19 cellular contexts compared by ENCODE assay signal in genomic region chr14:95478818-95479217, GRCh38. TPM values are rescaled to one million over a fixed set of nuclear protein-coding genes. Genes with fewer than 3 reads are reported as not detected.
DNase-seq lines count a peak whose midpoint lies in the region; ATAC-seq and TF ChIP-seq lines count a peak whose summit lies in the region.
"Had no signal": no experiment of that assay in that cellular context is flagged by ENCODE, and none has a peak within 500 bp of the region (broad histone marks: within the 10 kb centered on the region; RNA-seq: fewer than 3 reads in every experiment).

No MANE protein-coding gene starts in this region.

- H3K36me3 ChIP-seq in CD4-positive, alpha-beta memory T cell (ENCODE audit: insufficient read depth, low read length), result peaks cover 22% of the 10 kb centered on the region

- intact Hi-C loops in CD4-positive, alpha-beta memory T cell (cut with micrococcal nuclease), result no loop called here

- POLR2A ChIA-PET in CD4-positive, alpha-beta memory T cell (lab: Charles Lee; ENCODE audit: partially characterized antibody), result interaction anchor here (1.6 to 4.0 kb wide), 6 partner anchors 10 to 44 kb away, joined by 4 to 19 read pairs (median 8); partner anchors contain the start of gene SYNE3

- ATAC-seq in activated T-cell treated with anti-CD3 and anti-CD28 coated beads, Interleukin-2, amount 50 U/mL, for 72 hours (replicated peaks in 1 of 2), result no peak
- ATAC-seq in effector memory CD8-positive, alpha-beta T cell (replicated peaks), result no peak
- ATAC-seq in GM21390 (IDR thresholded peaks at IDR 0.05; ENCODE audit: unreplicated experiment), result no peak

- no peak for DNase-seq in activated T-cell treated with anti-CD3 and anti-CD28 coated beads, Interleukin-2, amount 50 U/mL, for 72 hours
- DNase-seq in activated T-cell treated with anti-CD3 and anti-CD28 coated beads for 4 hours, result no peak
- no peak for DNase-seq in CD4-positive, alpha-beta memory T cell
- DNase-seq in effector memory CD8-positive, alpha-beta T cell, result no peak
- DNase-seq in osteocyte (ENCODE audit: extremely low spot score, unreplicated experiment), result no peak
- no peak for DNase-seq in NCI-H1105 (lab: John Stamatoyannopoulos, UW)
- no peak for DNase-seq in NCI-H510A treated with DMSO at 0.1 percent for 48 hours (lab: John Stamatoyannopoulos, UW)
- DNase-seq: DMS53; H7; IMR-90; Kasumi-1; MM.1S; NCI-H1105 treated with DMSO at 0.1 percent for 48 hours; NCI-H1694 treated with DMSO at 0.1 percent for 48 hours; NK-92 treated with Interleukin-12 subunit alpha and Interleukin-12 subunit beta, amount 100 ng/mL, for 24 hours; SHP77 treated with DMSO at 0.1 percent for 48 hours had no signal

- peaks cover 8 to 10% of the 10 kb centered on the region in 2 donors for H3K36me3 Mint-ChIP-seq in activated T-cell treated with anti-CD3 and anti-CD28 coated beads, Interleukin-2, amount 50 U/mL, for 72 hours (ENCODE audit: insufficient read depth in 2 of 2)
- H3K36me3 Mint-ChIP-seq in CD4-positive, alpha-beta memory T cell, result peaks cover 28 to 30% of the 10 kb centered on the region in 2 donors
- peaks cover 18% of the 10 kb centered on the region for H3K36me3 Mint-ChIP-seq in effector memory CD8-positive, alpha-beta T cell (ENCODE audit: insufficient read depth)
- peaks cover 16% of the 10 kb centered on the region for H3K36me3 Mint-ChIP-seq in osteocyte (ENCODE audit: unreplicated experiment)

- H3K4me1 Mint-ChIP-seq in activated T-cell treated with anti-CD3 and anti-CD28 coated beads, Interleukin-2, amount 50 U/mL, for 72 hours (ENCODE audit: low read depth), result peaks cover 44% of the 10 kb centered on the region
- peaks cover 30 to 68% (median 44%) of the 10 kb centered on the region in 4 donors for H3K4me1 Mint-ChIP-seq in CD4-positive, alpha-beta memory T cell
- H3K4me1 Mint-ChIP-seq in effector memory CD8-positive, alpha-beta T cell (ENCODE audit: low read depth in 2 of 2), result peaks cover 28 to 52% of the 10 kb centered on the region in 2 donors
- H3K4me1 Mint-ChIP-seq in osteocyte (ENCODE audit: unreplicated experiment), result peaks cover 74% of the 10 kb centered on the region

- no peak for TF ChIP-seq CTCF in osteocyte (IDR thresholded peaks at IDR 0.05)

- H3K9me3 Mint-ChIP-seq in activated T-cell treated with anti-CD3 and anti-CD28 coated beads, Interleukin-2, amount 50 U/mL, for 72 hours, result no peaks in the 10 kb centered on the region
- no peaks in the 10 kb centered on the region for H3K9me3 Mint-ChIP-seq in CD4-positive, alpha-beta memory T cell
- no peaks in the 10 kb centered on the region for H3K9me3 Mint-ChIP-seq in effector memory CD8-positive, alpha-beta T cell
- H3K9me3 Mint-ChIP-seq in osteocyte (ENCODE audit: unreplicated experiment), result no peaks in the 10 kb centered on the region

- no peaks in the 10 kb centered on the region for H3K9me3 ChIP-seq in CD4-positive, alpha-beta memory T cell (ENCODE audit: control insufficient read depth in 1 of 2, low read length in 2 of 2)

- no peak overlapping the region for H3K4me3 ChIP-seq in CD4-positive, alpha-beta memory T cell (ENCODE audit: low read length in 2 of 2)

- CTCF ChIA-PET in CD4-positive, alpha-beta memory T cell (lab: Charles Lee; ENCODE audit: partially characterized antibody), result interaction anchor here (1.0 to 5.0 kb wide), 5 partner anchors 11 to 49 kb away, joined by 3 to 30 read pairs (median 5); partner anchors contain the start of gene SYNE3

- peak overlapping the region; percentile 11 for H3K27ac ChIP-seq in CD4-positive, alpha-beta memory T cell (ENCODE audit: low read depth, low read length)
- H3K27ac ChIP-seq: C4-2B had no signal

- H3K27me3 ChIP-seq in CD4-positive, alpha-beta memory T cell (ENCODE audit: insufficient read depth, low read length), result no peaks in the 10 kb centered on the region

- no peak overlapping the region for H3K4me3 Mint-ChIP-seq in activated T-cell treated with anti-CD3 and anti-CD28 coated beads, Interleukin-2, amount 50 U/mL, for 72 hours
- no peak overlapping the region for H3K4me3 Mint-ChIP-seq in CD4-positive, alpha-beta memory T cell
- no peak overlapping the region for H3K4me3 Mint-ChIP-seq in effector memory CD8-positive, alpha-beta T cell
- H3K4me3 Mint-ChIP-seq in osteocyte (ENCODE audit: unreplicated experiment), result no peak overlapping the region

- peaks cover 47% of the 10 kb centered on the region for H3K4me1 ChIP-seq in CD4-positive, alpha-beta memory T cell (ENCODE audit: insufficient read depth, low read length)

- no peaks in the 10 kb centered on the region for H3K27me3 Mint-ChIP-seq in activated T-cell treated with anti-CD3 and anti-CD28 coated beads, Interleukin-2, amount 50 U/mL, for 72 hours (ENCODE audit: low read depth)
- H3K27me3 Mint-ChIP-seq in CD4-positive, alpha-beta memory T cell, result no peaks in the 10 kb centered on the region
- no peaks in the 10 kb centered on the region for H3K27me3 Mint-ChIP-seq in effector memory CD8-positive, alpha-beta T cell
- no peaks in the 10 kb centered on the region for H3K27me3 Mint-ChIP-seq in osteocyte (ENCODE audit: unreplicated experiment)

- peak overlapping the region; percentile 55 for H3K27ac Mint-ChIP-seq in activated T-cell treated with anti-CD3 and anti-CD28 coated beads, Interleukin-2, amount 50 U/mL, for 72 hours
- H3K27ac Mint-ChIP-seq in CD4-positive, alpha-beta memory T cell, result peak overlapping the region in 4 of 7 donors; percentile 13 to 86 (median 62)
- peak overlapping the region; percentile 90 to 99 for H3K27ac Mint-ChIP-seq in effector memory CD8-positive, alpha-beta T cell
- H3K27ac Mint-ChIP-seq in osteocyte (ENCODE audit: unreplicated experiment), result peak overlapping the region; percentile 91

RNA-seq across cellular contexts. Expression of gene SYNE3, which starts 37.6 kb away (rescaled TPM):
- 10 to 100 TPM; 59.9 to 66.2 TPM for total RNA-seq in activated T-cell treated with anti-CD3 and anti-CD28 coated beads, Interleukin-2, amount 50 U/mL, for 72 hours
- 10 to 100 TPM; 47.7 to 52.2 TPM for total RNA-seq in CD4-positive, alpha-beta memory T cell
- 1 to 10 TPM; 4.3 to 9.0 TPM for polyA plus RNA-seq in CD4-positive, alpha-beta memory T cell
- 105 and 114 TPM in 2 replicates for total RNA-seq in osteocyte
- total RNA-seq: HT-29 had no signal

RNA-seq across cellular contexts. Expression of gene GLRX5, which starts 56.0 kb away (rescaled TPM):
- total RNA-seq in activated T-cell treated with anti-CD3 and anti-CD28 coated beads, Interleukin-2, amount 50 U/mL, for 72 hours, result 10 to 100 TPM; 23.1 to 26.3 TPM
- 10 to 100 TPM; 17.6 to 18.7 TPM for total RNA-seq in CD4-positive, alpha-beta memory T cell
- 10 to 100 TPM; 60.3 to 74.7 TPM for polyA plus RNA-seq in CD4-positive, alpha-beta memory T cell
- total RNA-seq in osteocyte, result 53.1 and 55.1 TPM in 2 replicates
